In the genomic region with DNA sequence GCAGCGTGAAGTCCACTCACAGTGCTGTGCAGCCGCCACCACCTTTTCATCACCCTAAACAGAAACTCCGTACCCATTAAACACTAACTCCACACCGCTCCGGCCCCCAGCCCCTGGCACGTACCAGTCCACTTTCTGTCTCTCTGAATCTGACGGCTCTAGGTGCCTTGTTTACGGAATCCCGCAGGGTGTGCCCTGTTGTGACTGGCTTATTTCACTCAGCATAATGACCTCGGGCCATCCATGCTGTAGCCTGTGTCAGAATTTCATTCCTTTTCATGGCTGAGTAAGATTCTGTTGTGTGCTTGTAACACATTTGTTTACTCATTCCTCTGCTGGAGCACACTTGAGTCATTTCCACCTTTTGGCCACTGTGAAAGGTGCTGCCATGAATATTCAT, we compare ENCODE assay signal across 20 cellular contexts. TPM values are rescaled to one million over a fixed set of nuclear protein-coding genes. Genes with fewer than 3 reads are reported as not detected.
A peak's percentile ranks its signal among the peaks of the same experiment; 100 is the strongest.
DNase-seq lines count a peak whose midpoint lies in the region; ATAC-seq and TF ChIP-seq lines count a peak whose summit lies in the region.
"Had no signal": no experiment of that assay in that cellular context is flagged by ENCODE, and none has a peak within 500 bp of the region (broad histone marks: within the 10 kb centered on the region; RNA-seq: fewer than 3 reads in every experiment).

No MANE protein-coding gene starts in this region.

- H4K20me1 ChIP-seq in PC-3 (ENCODE audit: low read length), result no peaks in the 10 kb centered on the region

- DNase-seq in MCF 10A (ENCODE audit: unreplicated experiment) (peak; percentile 23), breast epithelium (ENCODE audit: low spot score in 2 of 2) (no peak), PC-3 (peak; percentile 67), epithelial cell of esophagus (ENCODE audit: low read depth) (peak; percentile 88), renal cortical epithelial cell (ENCODE audit: low read depth) (peak; percentile 88), NCI-H774 (lab: John Stamatoyannopoulos, UW) (no peak), DMS153 (lab: John Stamatoyannopoulos, UW) (no peak)
- DNase-seq: 8988T; CD8-positive, alpha-beta T cell; GF-D8; HFFc6; MG63; NCI-H1092; NCI-H146; NCI-H2081 treated with DMSO at 0.1 percent for 48 hours; NCI-H510A treated with DMSO at 0.1 percent for 48 hours; SHP77 treated with DMSO at 0.1 percent for 48 hours had no signal

- H3K27ac Mint-ChIP-seq in MCF 10A (ENCODE audit: low read depth, unreplicated experiment), result peak overlapping the region; percentile 42
- H3K27ac Mint-ChIP-seq: CD8-positive, alpha-beta T cell; HFFc6 had no signal

- H3K27me3 ChIP-seq in breast epithelium (no peaks in the 10 kb centered on the region), PC-3 (ENCODE audit: low read length) (no peaks in the 10 kb centered on the region)
- H3K27me3 ChIP-seq: MG63, Peyer's patch had no signal

- H3K79me2 ChIP-seq in PC-3 (ENCODE audit: low read length), result no peaks in the 10 kb centered on the region

- TF ChIP-seq CTCF in MCF 10A (IDR thresholded peaks at IDR 0.05; ENCODE audit: unreplicated experiment) (no peak), breast epithelium (IDR thresholded peaks at IDR 0.05) (no peak), PC-3 (conservative IDR thresholded peaks at IDR 0.05; ENCODE audit: low read depth, low read length) (no peak), epithelial cell of esophagus (IDR thresholded peaks at IDR 0.05; ENCODE audit: insufficient read depth, low read depth, low read length, missing control alignments) (no peak)

- CTCF ChIA-PET in MCF 10A (lab: Yijun Ruan, JAX), result interaction anchor here (1.2 kb wide), 1 partner anchor 35 kb away, joined by 8 read pairs; no protein-coding TSS in a partner anchor
- CTCF ChIA-PET in PC-3 (lab: Charles Lee), result no interaction called here

- no peak overlapping the region for H3K9ac ChIP-seq in PC-3 (ENCODE audit: low read length)

- H3K9me3 Mint-ChIP-seq in MCF 10A (ENCODE audit: unreplicated experiment), result no peaks in the 10 kb centered on the region
- H3K9me3 Mint-ChIP-seq: CD8-positive, alpha-beta T cell; HFFc6 had no signal

- H3K36me3 ChIP-seq in breast epithelium, result no peaks in the 10 kb centered on the region
- no peaks in the 10 kb centered on the region; the same call in 1 of the 2 replicates for H3K36me3 ChIP-seq in PC-3 (ENCODE audit: low read depth, low read length)
- H3K36me3 ChIP-seq: Peyer's patch had no signal

- ATAC-seq in PC-3 (peak; percentile 54), HG02588 (IDR thresholded peaks at IDR 0.05; ENCODE audit: unreplicated experiment) (no peak)
- ATAC-seq: CD8-positive, alpha-beta T cell; SK-N-SH treated with all-trans-retinoic acid at 6 μM for 48 hours had no signal

- no peak overlapping the region for H3K27ac ChIP-seq in breast epithelium
- H3K27ac ChIP-seq in PC-3 (ENCODE audit: low read length), result no peak overlapping the region
- H3K27ac ChIP-seq: Peyer's patch had no signal

- H3K4me2 ChIP-seq in PC-3 (ENCODE audit: low read length), result no peak overlapping the region

- BruUV-seq in MCF 10A (replicated peaks; lab: Mats Ljungman, UMichigan) (no TSS peak), PC-3 (replicated peaks; lab: Mats Ljungman, UMichigan) (no TSS peak)

- no peaks in the 10 kb centered on the region for H3K9me2 ChIP-seq in PC-3 (replicated peaks; ENCODE audit: low read length)

- TF ChIP-seq POLR2A in breast epithelium (IDR thresholded peaks at IDR 0.05), result no peak

- H3K9me3 ChIP-seq in breast epithelium, result no peaks in the 10 kb centered on the region
- no peaks in the 10 kb centered on the region for H3K9me3 ChIP-seq in PC-3 (ENCODE audit: low read length)
- H3K9me3 ChIP-seq: Peyer's patch had no signal

- POLR2A ChIA-PET in MCF 10A (lab: Yijun Ruan, JAX), result no interaction called here
- POLR2A ChIA-PET in PC-3 (lab: Charles Lee; ENCODE audit: unreplicated experiment), result no interaction called here

- no peak overlapping the region for H3K4me3 ChIP-seq in breast epithelium
- H3K4me3 ChIP-seq in PC-3 (ENCODE audit: low read length), result no peak overlapping the region
- no peak overlapping the region for H3K4me3 ChIP-seq in epithelial cell of esophagus (ENCODE audit: low read length)
- H3K4me3 ChIP-seq: MG63, Peyer's patch had no signal

- H2AFZ ChIP-seq in PC-3 (ENCODE audit: low read length), result no peak overlapping the region

- H3F3A ChIP-seq in PC-3 (ENCODE audit: low read length, unreplicated experiment), result no peaks in the 10 kb centered on the region

- H3K4me3 Mint-ChIP-seq in MCF 10A (ENCODE audit: unreplicated experiment), result no peak overlapping the region
- H3K4me3 Mint-ChIP-seq: CD8-positive, alpha-beta T cell; HFFc6 had no signal

- peaks cover 0 to 3% of the 10 kb centered on the region in 2 donors for H3K4me1 ChIP-seq in breast epithelium
- H3K4me1 ChIP-seq in PC-3 (ENCODE audit: insufficient read depth, low read length), result peaks cover 22% of the 10 kb centered on the region
- H3K4me1 ChIP-seq: Peyer's patch had no signal

- H3K27me3 Mint-ChIP-seq in MCF 10A (ENCODE audit: insufficient read depth, unreplicated experiment), result no peaks in the 10 kb centered on the region

- H3K4me1 Mint-ChIP-seq in MCF 10A (ENCODE audit: insufficient read depth, unreplicated experiment), result peaks cover 8% of the 10 kb centered on the region

- intact Hi-C loops in MCF 10A (cut with micrococcal nuclease), result no loop called here
- intact Hi-C loops in breast epithelium (cut with DNase I; ENCODE audit: low total_unique reads), result no loop called here
- intact Hi-C loops in PC-3 (cut with micrococcal nuclease), result no loop called here

- peaks cover 18% of the 10 kb centered on the region for H3K36me3 Mint-ChIP-seq in MCF 10A (ENCODE audit: insufficient read depth, unreplicated experiment)

RNA-seq across cellular contexts. Expression of a gene that starts 18.0 kb away (rescaled TPM):
- total RNA-seq in MCF 10A (2022) (10.8 and 12.8 TPM in 2 replicates), breast epithelium (10 to 100 TPM in 2 of 3 donors, 1 to 10 TPM in 1; 7.8 to 21.0 (median 12.5) TPM), PC-3 (2014; rRNA removed) (15.8 and 21.7 TPM in 2 replicates), renal cortical epithelial cell (10.4 and 11.7 TPM in 2 replicates)

RNA-seq across cellular contexts. Expression of a gene that starts 26.8 kb away (rescaled TPM):
- total RNA-seq in MCF 10A (2022), result not detected in 2 replicates
- 10 to 100 TPM in 1 of 3 donors, 1 to 10 TPM in 1, under 1 TPM in 1; 0.16 to 10.2 (median 5.0) TPM for total RNA-seq in breast epithelium
- 14.3 and 17.7 TPM in 2 replicates for total RNA-seq in PC-3 (2014; rRNA removed)
- 0.05 and 0.35 TPM in 2 replicates for total RNA-seq in renal cortical epithelial cell
- total RNA-seq: CD8-positive, alpha-beta T cell had no signal

RNA-seq across cellular contexts. Expression of a gene that starts 39.0 kb away (rescaled TPM):
- total RNA-seq in MCF 10A (2022) (28.8 and 31.0 TPM in 2 replicates), breast epithelium (10 to 100 TPM; 38.5 to 45.3 (median 44.2) TPM), PC-3 (2014; rRNA removed) (78.9 and 112 TPM in 2 replicates), renal cortical epithelial cell (35.3 and 45.8 TPM in 2 replicates)

RNA-seq across cellular contexts. Expression of a gene that starts 47.4 kb away (rescaled TPM):
- total RNA-seq in MCF 10A (2022) (16.9 and 17.8 TPM in 2 replicates), breast epithelium (10 to 100 TPM in 2 of 3 donors, 1 to 10 TPM in 1; 8.5 to 12.9 (median 12.5) TPM), PC-3 (2014; rRNA removed) (48.8 and 56.3 TPM in 2 replicates), renal cortical epithelial cell (12.7 and 24.3 TPM in 2 replicates)

Comparison
In these comparisons a context has a peak if more than half of its experiments do, and no peak if none do; other contexts are left out.
1. DNase-seq: peak in MCF 10A (single experiment), PC-3 (single experiment), epithelial cell of esophagus (single experiment) and renal cortical epithelial cell (single experiment); none in breast epithelium (0 of 2), NCI-H774 (single experiment) and DMS153 (single experiment).